ENCODE assay signal across 27 cellular contexts in genomic region chr5:61706751-61707150, GRCh38.
DNase-seq lines count a peak whose midpoint lies in the region; ATAC-seq, FAIRE-seq and TF ChIP-seq lines count a peak whose summit lies in the region.
"Had no signal": no experiment of that assay in that cellular context is flagged by ENCODE, and none has a peak within 500 bp of the region (broad histone marks: within the 10 kb centered on the region; RNA-seq: fewer than 3 reads in every experiment).

No MANE protein-coding gene starts in this region.

- peaks cover 2% of the 10 kb centered on the region for H3K27me3 Mint-ChIP-seq in neural crest cell (ENCODE audit: low read depth)
- H3K27me3 Mint-ChIP-seq: B cell had no signal

- FAIRE-seq in HepG2 (lab: Jason Lieb, UNC), result no peak
- FAIRE-seq: GM19239 had no signal

- no peak for DNase-seq in HepG2 (ENCODE audit: low spot score)
- DNase-seq in esophagus muscularis mucosa (ENCODE audit: extremely low spot score), result peak; percentile 62
- no peak for DNase-seq in neural crest cell (ENCODE audit: low read depth, low spot score)
- no peak for DNase-seq in effector CD4-positive, alpha-beta T cell
- DNase-seq in activated effector memory CD4-positive, alpha-beta T cell treated with anti-CD3 and anti-CD28 coated beads, Interleukin-2, amount 50 U/mL, for 16 hours, result no peak
- DNase-seq: DMS153; DND-41; HFFc6; IMR-90; KG1; MM.1S; NCI-H1417; NCI-H1694; NCI-H2029 treated with DMSO at 0.1 percent for 48 hours; NCI-H446 treated with DMSO at 0.1 percent for 48 hours; NCI-H526; NCI-H82; NK-92 treated with Interleukin-12 subunit alpha and Interleukin-12 subunit beta, amount 100 ng/mL, for 24 hours; PC-9; Right ventricle myocardium superior had no signal

- H3K4me1 ChIP-seq in liver (ENCODE audit: control insufficient read depth in 4 of 4, insufficient read depth in 4 of 4, low read length in 3 of 4), result peaks cover 0 to 3% (median 0%) of the 10 kb centered on the region in 4 donors
- no peaks in the 10 kb centered on the region for H3K4me1 ChIP-seq in HepG2 (ENCODE audit: insufficient read depth, low read length)
- H3K4me1 ChIP-seq in esophagus muscularis mucosa, result no peaks in the 10 kb centered on the region
- H3K4me1 ChIP-seq: HAP-1 had no signal

- no peak for TF ChIP-seq CTCF in liver (IDR thresholded peaks at IDR 0.05; ENCODE audit: low read depth, low read length, missing input control)
- no peak for TF ChIP-seq CTCF in HepG2 (CRISPR knock-in tag; IDR thresholded peaks at IDR 0.05)
- TF ChIP-seq CTCF in esophagus muscularis mucosa (IDR thresholded peaks at IDR 0.05), result no peak
- no peak for TF ChIP-seq CTCF in neural crest cell (conservative IDR thresholded peaks at IDR 0.05)

- peaks cover 3% of the 10 kb centered on the region for H3K36me3 Mint-ChIP-seq in neural crest cell (ENCODE audit: low read depth)

- TF ChIP-seq POLR2A in HepG2 (IDR thresholded peaks at IDR 0.05; ENCODE audit: insufficient read depth in 1 of 2, low read depth in 2 of 2, low read length in 2 of 2) (no peak), esophagus muscularis mucosa (IDR thresholded peaks at IDR 0.05; ENCODE audit: low read depth) (no peak)

- CTCF ChIA-PET in HepG2 (lab: Yijun Ruan, JAX; ENCODE audit: low intra/inter-chr PET ratio, low total read pairs), result no interaction called here

- H3K4me2 ChIP-seq in HepG2 (ENCODE audit: low read depth, low read length), result no peak overlapping the region
- H3K4me2 ChIP-seq: PC-9 had no signal

- no peaks in the 10 kb centered on the region for H3K79me2 ChIP-seq in HepG2 (ENCODE audit: insufficient read depth, low read length)

- TF ChIP-seq EP300 in HepG2 (IDR thresholded peaks at IDR 0.05; ENCODE audit: low read depth in 2 of 2, low read length in 2 of 2) (no peak), HepG2 (CRISPR knock-in tag; IDR thresholded peaks at IDR 0.05; ENCODE audit: borderline replicate concordance) (no peak), esophagus muscularis mucosa (IDR thresholded peaks at IDR 0.05) (no peak)

- no peak for ATAC-seq in HepG2
- no peak for ATAC-seq in HG03025 (IDR thresholded peaks at IDR 0.05; ENCODE audit: low FRiP score, unreplicated experiment)
- no peak for ATAC-seq in GM21515 (IDR thresholded peaks at IDR 0.05; ENCODE audit: unreplicated experiment)

- no peak overlapping the region for H2AFZ ChIP-seq in HepG2 (ENCODE audit: low read length)
- H2AFZ ChIP-seq: PC-9 had no signal

- H3K27ac Mint-ChIP-seq in neural crest cell (ENCODE audit: unreplicated experiment), result peak overlapping the region; percentile 77
- H3K27ac Mint-ChIP-seq: B cell, HFFc6 had no signal

- H3K4me3 ChIP-seq in liver (ENCODE audit: low read depth in 1 of 3, low read length in 3 of 3) (no peak overlapping the region), HepG2 (replicated peaks in 1 of 3; ENCODE audit: insufficient read depth in 1 of 3, low read depth in 2 of 3, low read length in 3 of 3) (no peak overlapping the region), esophagus muscularis mucosa (no peak overlapping the region)
- H3K4me3 ChIP-seq: HAP-1, PC-9 had no signal

- H3K9ac ChIP-seq in liver (ENCODE audit: low read depth in 1 of 2, low read length in 2 of 2) (no peak overlapping the region), HepG2 (ENCODE audit: insufficient read depth, low read depth, low read length) (no peak overlapping the region)

- WGBS in liver, result 75% methylated on average over 2 of the region's 2 CpGs
- WGBS in HepG2 (ENCODE audit: low lambda C conversion rate), result 0% methylated on average over 2 of the region's 2 CpGs
- WGBS in esophagus muscularis mucosa, result 70% methylated on average over 2 of the region's 2 CpGs

- H3K9me3 ChIP-seq in liver (ENCODE audit: control insufficient read depth in 4 of 4, low read length in 3 of 4) (no peaks in the 10 kb centered on the region), HepG2 (ENCODE audit: low read length) (no peaks in the 10 kb centered on the region), esophagus muscularis mucosa (peaks cover 0 to 3% (median 0%) of the 10 kb centered on the region in 4 donors)
- H3K9me3 ChIP-seq: HAP-1 had no signal

- H3K9me3 Mint-ChIP-seq in neural crest cell, result peaks cover 3% of the 10 kb centered on the region

- POLR2A ChIA-PET in HepG2 (lab: Yijun Ruan, JAX), result no interaction called here

- H3K27me3 ChIP-seq in liver (ENCODE audit: control insufficient read depth in 4 of 4, insufficient read depth in 4 of 4, low read length in 3 of 4) (no peaks in the 10 kb centered on the region), HepG2 (ENCODE audit: control insufficient read depth in 1 of 2, insufficient read depth in 2 of 2, low read length in 2 of 2) (no peaks in the 10 kb centered on the region; a peak in 2 of 5 replicates), esophagus muscularis mucosa (no peaks in the 10 kb centered on the region)

- no peaks in the 10 kb centered on the region for H4K20me1 ChIP-seq in HepG2 (ENCODE audit: insufficient read depth, low read length)

- in situ Hi-C loops in HepG2 (cut with HindIII; ENCODE audit: extremely low pct_ligation_motif_present, low pct_unique_long_range_greater_than_20kb), result no loop called here

- intact Hi-C loops in HepG2 (cut with micrococcal nuclease; ENCODE audit: unreplicated experiment), result no loop called here
- intact Hi-C loops in esophagus muscularis mucosa (cut with DNase I), result no loop called here

- TF ChIP-seq RAD21 in liver (IDR thresholded peaks at IDR 0.05) (no peak), HepG2 (CRISPR knock-in tag; IDR thresholded peaks at IDR 0.05) (no peak)

- no peak overlapping the region for H3K4me3 Mint-ChIP-seq in neural crest cell
- H3K4me3 Mint-ChIP-seq: B cell, HFFc6 had no signal

- H3K27ac ChIP-seq in liver (ENCODE audit: low read depth in 1 of 2, low read length in 2 of 2) (no peak overlapping the region), HepG2 (ENCODE audit: extremely low read length, insufficient read depth, low read length) (no peak overlapping the region), esophagus muscularis mucosa (replicated peaks in 1 of 4) (no peak overlapping the region)
- H3K27ac ChIP-seq: 22Rv1, PC-9 had no signal

- H3K36me3 ChIP-seq in liver (ENCODE audit: control insufficient read depth in 4 of 4, insufficient read depth in 3 of 4, low read depth in 1 of 4, low read length in 3 of 4) (no peaks in the 10 kb centered on the region), HepG2 (replicated peaks in 1 of 2; ENCODE audit: control insufficient read depth in 1 of 2, insufficient read depth in 2 of 2, low read length in 2 of 2) (no peaks in the 10 kb centered on the region), esophagus muscularis mucosa (no peaks in the 10 kb centered on the region)
- H3K36me3 ChIP-seq: HAP-1 had no signal

- BruUV-seq in HepG2 (replicated peaks; lab: Mats Ljungman, UMichigan), result no TSS peak

- H3K4me1 Mint-ChIP-seq in neural crest cell, result peaks cover 18% of the 10 kb centered on the region

TF ChIP-seq in liver, 16 proteins besides CTCF, POLR2A, EP300 and RAD21:
- no peak for TF ChIP-seq EGR1 (IDR thresholded peaks at IDR 0.05; ENCODE audit: low read depth in 2 of 2)
- no peak for TF ChIP-seq TAF1 (conservative IDR thresholded peaks at IDR 0.05)
- TF ChIP-seq SP1 (IDR thresholded peaks at IDR 0.05), result no peak
- no peak for TF ChIP-seq GABPA (IDR thresholded peaks at IDR 0.05 in 1 of 2, conservative IDR thresholded peaks at IDR 0.05 in 1 of 2)
- no peak for TF ChIP-seq JUND (IDR thresholded peaks at IDR 0.05)
- no peak for TF ChIP-seq FOXA1 (IDR thresholded peaks at IDR 0.05)
- no peak for TF ChIP-seq HNF4G (IDR thresholded peaks at IDR 0.05)
- no peak for TF ChIP-seq MAX (IDR thresholded peaks at IDR 0.05)
- TF ChIP-seq NR2F2 (IDR thresholded peaks at IDR 0.05), result peak; percentile 69

TF ChIP-seq in HepG2, 621 proteins besides CTCF, POLR2A, EP300 and RAD21 (continues in another document):
- TF ChIP-seq ZNF430 (CRISPR knock-in tag; IDR thresholded peaks at IDR 0.05), result no peak
- no peak for TF ChIP-seq CBX1 (IDR thresholded peaks at IDR 0.05; ENCODE audit: low read depth)
- TF ChIP-seq TP53 (CRISPR knock-in tag; conservative IDR thresholded peaks at IDR 0.05), result no peak
- TF ChIP-seq ZNF782 (CRISPR knock-in tag; IDR thresholded peaks at IDR 0.05; ENCODE audit: borderline replicate concordance), result no peak
- TF ChIP-seq ZNF33B (CRISPR knock-in tag; IDR thresholded peaks at IDR 0.05), result no peak
- no peak for TF ChIP-seq ELK4 (CRISPR knock-in tag; IDR thresholded peaks at IDR 0.05; ENCODE audit: borderline replicate concordance)
- TF ChIP-seq ZNF713 (CRISPR knock-in tag; IDR thresholded peaks at IDR 0.05), result no peak
- TF ChIP-seq HOXA5 (CRISPR knock-in tag; IDR thresholded peaks at IDR 0.05), result no peak
- no peak for TF ChIP-seq MYC (CRISPR knock-in tag; IDR thresholded peaks at IDR 0.05; ENCODE audit: borderline replicate concordance)
- no peak for TF ChIP-seq PITX1 (CRISPR knock-in tag; IDR thresholded peaks at IDR 0.05)
- TF ChIP-seq, protein P1, sequence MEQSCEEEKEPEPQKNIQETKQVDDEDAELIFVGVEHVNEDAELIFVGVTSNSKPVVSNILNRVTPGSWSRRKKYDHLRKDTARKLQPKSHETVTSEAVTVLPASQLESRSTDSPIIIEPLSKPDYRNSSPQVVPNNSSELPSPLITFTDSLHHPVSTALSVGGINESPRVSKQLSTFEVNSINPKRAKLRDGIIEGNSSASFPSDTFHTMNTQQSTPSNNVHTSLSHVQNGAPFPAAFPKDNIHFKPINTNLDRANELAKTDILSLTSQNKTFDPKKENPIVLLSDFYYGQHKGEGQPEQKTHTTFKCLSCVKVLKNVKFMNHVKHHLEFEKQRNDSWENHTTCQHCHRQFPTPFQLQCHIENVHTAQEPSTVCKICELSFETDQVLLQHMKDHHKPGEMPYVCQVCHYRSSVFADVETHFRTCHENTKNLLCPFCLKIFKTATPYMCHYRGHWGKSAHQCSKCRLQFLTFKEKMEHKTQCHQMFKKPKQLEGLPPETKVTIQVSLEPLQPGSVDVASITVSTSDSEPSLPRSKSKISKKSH (CRISPR knock-in tag; IDR thresholded peaks at IDR 0.05; ENCODE audit: borderline replicate concordance), result no peak
